ENCODE assay signal across 13 cellular contexts in genomic region chr10:8045728-8046494, GRCh38. TPM values are rescaled to one million over a fixed set of nuclear protein-coding genes. Genes with fewer than 3 reads are reported as not detected.
DNase-seq lines count a peak whose midpoint lies in the region; ATAC-seq, FAIRE-seq and TF ChIP-seq lines count a peak whose summit lies in the region.
"Had no signal": no experiment of that assay in that cellular context is flagged by ENCODE, and none has a peak within 500 bp of the region (broad histone marks: within the 10 kb centered on the region; RNA-seq: fewer than 3 reads in every experiment).

No MANE protein-coding gene starts in this region.

- no peaks in the 10 kb centered on the region for H3K36me3 ChIP-seq in keratinocyte (ENCODE audit: control insufficient read depth in 2 of 2, extremely low read depth in 1 of 2, insufficient read depth in 2 of 2, low read length in 2 of 2)
- H3K36me3 ChIP-seq in suprapubic skin: no peaks in the 10 kb centered on the region
- H3K36me3 ChIP-seq: neutrophil had no signal

- no peak overlapping the region for H2AFZ ChIP-seq in keratinocyte (ENCODE audit: control insufficient read depth, low read length)

- TF ChIP-seq CTCF in keratinocyte (optimal IDR thresholded peaks at IDR 0.05 in 1 of 3, IDR thresholded peaks at IDR 0.05 in 1 of 3, conservative IDR thresholded peaks at IDR 0.05 in 1 of 3; ENCODE audit: extremely low read depth in 1 of 3, insufficient read depth in 2 of 3, low read length in 3 of 3) (no peak), suprapubic skin (IDR thresholded peaks at IDR 0.05) (no peak)

- POLR2A ChIA-PET in activated CD8-positive, alpha-beta T cell treated with anti-CD3 and anti-CD28 coated beads, Interleukin-2, amount 10 ng/mL, durations not matched to agents 7 days and 5 days (lab: Charles Lee): no interaction called here

- H3K9me3 ChIP-seq in keratinocyte (ENCODE audit: control insufficient read depth, low read depth, low read length): no peaks in the 10 kb centered on the region
- H3K9me3 ChIP-seq in suprapubic skin: no peaks in the 10 kb centered on the region
- H3K9me3 ChIP-seq: neutrophil had no signal

- H3K79me2 ChIP-seq in keratinocyte (ENCODE audit: control insufficient read depth, insufficient read depth, low read length): no peaks in the 10 kb centered on the region

- no peak overlapping the region for H3K9ac ChIP-seq in keratinocyte (ENCODE audit: control insufficient read depth, extremely low read depth, insufficient read depth, low read length)

- no peaks in the 10 kb centered on the region for H3K9me3 Mint-ChIP-seq in activated naive CD4-positive, alpha-beta T cell treated with anti-CD3 and anti-CD28 coated beads for 36 hours
- H3K9me3 Mint-ChIP-seq in activated CD8-positive, alpha-beta T cell treated with anti-CD3 and anti-CD28 coated beads, Interleukin-2, amount 10 ng/mL, durations not matched to agents 7 days and 5 days (ENCODE audit: insufficient read depth): no peaks in the 10 kb centered on the region

- no peaks in the 10 kb centered on the region for H4K20me1 ChIP-seq in keratinocyte (ENCODE audit: control insufficient read depth, extremely low read depth, insufficient read depth, low read length)

- H3K4me1 ChIP-seq in keratinocyte (ENCODE audit: control insufficient read depth, extremely low read depth, insufficient read depth, low read length): no peaks in the 10 kb centered on the region
- peaks cover 39% of the 10 kb centered on the region for H3K4me1 ChIP-seq in suprapubic skin

- H3K4me3 Mint-ChIP-seq in activated naive CD4-positive, alpha-beta T cell treated with anti-CD3 and anti-CD28 coated beads for 36 hours: peak overlapping the region; percentile 49
- peak overlapping the region; percentile 40 for H3K4me3 Mint-ChIP-seq in activated CD8-positive, alpha-beta T cell treated with anti-CD3 and anti-CD28 coated beads, Interleukin-2, amount 10 ng/mL, durations not matched to agents 7 days and 5 days

- H3K27ac Mint-ChIP-seq in activated naive CD4-positive, alpha-beta T cell treated with anti-CD3 and anti-CD28 coated beads for 36 hours: no peak overlapping the region
- peak overlapping the region; percentile 39 for H3K27ac Mint-ChIP-seq in activated CD8-positive, alpha-beta T cell treated with anti-CD3 and anti-CD28 coated beads, Interleukin-2, amount 10 ng/mL, durations not matched to agents 7 days and 5 days

- intact Hi-C loops in activated naive CD4-positive, alpha-beta T cell treated with anti-CD3 and anti-CD28 coated beads for 36 hours (cut with micrococcal nuclease): loop anchor here (1.0 kb wide), 1 partner anchor 8 kb away; no protein-coding TSS in a partner anchor

- H3K27me3 ChIP-seq in keratinocyte (ENCODE audit: control insufficient read depth, extremely low read depth, insufficient read depth, low read length) (peaks cover 52% of the 10 kb centered on the region), suprapubic skin (peaks cover 100% of the 10 kb centered on the region)

- ATAC-seq in activated CD8-positive, alpha-beta T cell treated with anti-CD3 and anti-CD28 coated beads, Interleukin-2, amount 10 ng/mL, durations not matched to agents 7 days and 5 days: no peak

- peak overlapping the region; percentile 27 for H3K4me2 ChIP-seq in keratinocyte (ENCODE audit: control insufficient read depth, extremely low read depth, insufficient read depth, low read depth, low read length)

- H3K36me3 Mint-ChIP-seq in activated naive CD4-positive, alpha-beta T cell treated with anti-CD3 and anti-CD28 coated beads for 36 hours (ENCODE audit: low read depth): no peaks in the 10 kb centered on the region
- H3K36me3 Mint-ChIP-seq in activated CD8-positive, alpha-beta T cell treated with anti-CD3 and anti-CD28 coated beads, Interleukin-2, amount 10 ng/mL, durations not matched to agents 7 days and 5 days (ENCODE audit: low read depth): peaks cover 5% of the 10 kb centered on the region

- DNase-seq in activated naive CD4-positive, alpha-beta T cell treated with anti-CD3 and anti-CD28 coated beads for 36 hours: no peak
- no peak for DNase-seq in activated naive CD4-positive, alpha-beta T cell treated with Interleukin-2 at 50 U/mL for 16 hours
- no peak for DNase-seq in activated CD8-positive, alpha-beta T cell treated with anti-CD3 and anti-CD28 coated beads, Interleukin-2, amount 10 ng/mL, durations not matched to agents 7 days and 5 days
- DNase-seq in keratinocyte (ENCODE audit: low read depth, low spot score): no peak
- DNase-seq in suprapubic skin (ENCODE audit: low spot score in 2 of 2): no peak
- DNase-seq in GM19238 (ENCODE audit: insufficient read length, low spot score): no peak
- no peak for DNase-seq in NCI-H748 (lab: John Stamatoyannopoulos, UW; ENCODE audit: unreplicated experiment)
- no peak for DNase-seq in inferior parietal cortex (ENCODE audit: extremely low spot score)
- DNase-seq: activated CD4-positive, alpha-beta T cell treated with anti-CD3 and anti-CD28 coated beads for 4 hours; AML-193; cerebellar nuclear complex; foreskin melanocyte had no signal

- dilution Hi-C loops in keratinocyte (cut with MboI; ENCODE audit: extremely low pct_ligation_motif_present, low sequenced_read_pairs): no loop called here

- peaks cover 65% of the 10 kb centered on the region for H3K4me1 Mint-ChIP-seq in activated naive CD4-positive, alpha-beta T cell treated with anti-CD3 and anti-CD28 coated beads for 36 hours (ENCODE audit: low read depth)
- peaks cover 70% of the 10 kb centered on the region for H3K4me1 Mint-ChIP-seq in activated CD8-positive, alpha-beta T cell treated with anti-CD3 and anti-CD28 coated beads, Interleukin-2, amount 10 ng/mL, durations not matched to agents 7 days and 5 days (ENCODE audit: low read depth)

- FAIRE-seq in keratinocyte (lab: Jason Lieb, UNC): no peak

- no peak overlapping the region for H3K27ac ChIP-seq in keratinocyte (ENCODE audit: control insufficient read depth, insufficient read depth, low read length)
- no peak overlapping the region for H3K27ac ChIP-seq in suprapubic skin
- H3K27ac ChIP-seq: neutrophil had no signal

- no peak for TF ChIP-seq EP300 in suprapubic skin (IDR thresholded peaks at IDR 0.05)

- CTCF ChIA-PET in activated naive CD4-positive, alpha-beta T cell treated with anti-CD3 and anti-CD28 coated beads for 36 hours (lab: Charles Lee): interaction anchor here (1.7 kb wide), 1 partner anchor 427 kb away, joined by 4 read pairs; no protein-coding TSS in a partner anchor
- CTCF ChIA-PET in activated CD8-positive, alpha-beta T cell treated with anti-CD3 and anti-CD28 coated beads, Interleukin-2, amount 10 ng/mL, durations not matched to agents 7 days and 5 days (lab: Charles Lee): interaction anchor here (1.2 kb wide), 1 partner anchor 357 kb away, joined by 4 read pairs; no protein-coding TSS in a partner anchor

- H3K9me1 ChIP-seq in keratinocyte (ENCODE audit: control insufficient read depth, extremely low read depth, insufficient read depth, low read length): no peaks in the 10 kb centered on the region

- H3K4me3 ChIP-seq in keratinocyte (ENCODE audit: control insufficient read depth in 2 of 3, extremely low read depth in 1 of 3, insufficient read depth in 2 of 3, low read depth in 1 of 3, low read length in 3 of 3) (peak overlapping the region in 1 of 3 experiments; percentile 21), suprapubic skin (peak overlapping the region; percentile 44)

- 38% methylated on average over 17 of the region's 17 CpGs for WGBS in suprapubic skin

- peaks cover 79% of the 10 kb centered on the region for H3K27me3 Mint-ChIP-seq in activated naive CD4-positive, alpha-beta T cell treated with anti-CD3 and anti-CD28 coated beads for 36 hours (ENCODE audit: low read depth)
- H3K27me3 Mint-ChIP-seq in activated CD8-positive, alpha-beta T cell treated with anti-CD3 and anti-CD28 coated beads, Interleukin-2, amount 10 ng/mL, durations not matched to agents 7 days and 5 days (ENCODE audit: low read depth): peaks cover 87% of the 10 kb centered on the region

- no peak for TF ChIP-seq POLR2A in suprapubic skin (IDR thresholded peaks at IDR 0.05)

RNA-seq across cellular contexts. Expression of gene GATA3, which starts 8.6 kb away (rescaled TPM):
- total RNA-seq in activated naive CD4-positive, alpha-beta T cell treated with anti-CD3 and anti-CD28 coated beads for 36 hours: 1 to 10 TPM; 3.7 to 4.0 TPM
- 10 to 100 TPM; 42.5 to 44.9 TPM for total RNA-seq in activated CD8-positive, alpha-beta T cell treated with anti-CD3 and anti-CD28 coated beads, Interleukin-2, amount 10 ng/mL, durations not matched to agents 7 days and 5 days
- 1.7 to 7.7 TPM (median 4.0 TPM) in 3 replicates for polyA plus RNA-seq in keratinocyte
- polyA plus RNA-seq in keratinocyte (2011; ENCODE audit: low read depth): 13.3 TPM
- 4.7 and 5.3 TPM in 2 replicates for polyA plus RNA-seq in keratinocyte (2011; cell fraction: cytosol; rRNA removed)
- polyA plus RNA-seq in keratinocyte (2011; cell fraction: nucleus; rRNA removed): 15.8 and 15.9 TPM in 2 replicates
- 20.8 and 33.0 TPM in 2 replicates for polyA plus RNA-seq in keratinocyte (2012; ENCODE audit: low replicate concordance)
- polyA minus RNA-seq in keratinocyte: 1.0 to 7.4 TPM (median 1.9 TPM) in 3 replicates
- 4.4 TPM for polyA minus RNA-seq in keratinocyte (2011; cell fraction: cytosol; rRNA and poly(A)+ RNA removed)
- 5.5 and 5.8 TPM in 2 replicates for polyA minus RNA-seq in keratinocyte (2011; cell fraction: nucleus; rRNA and poly(A)+ RNA removed)
- total RNA-seq in suprapubic skin: 100 to 1,000 TPM in 3 of 4 donors, 10 to 100 TPM in 1; 91.0 to 241 (median 164) TPM

Comparison
In these comparisons a context has a peak if more than half of its experiments do, and no peak if none do; other contexts are left out.
1. RNA of gene GATA3, which starts 8.6 kb away (total RNA-seq): 91.0 to 241 TPM in suprapubic skin and 42.5 to 44.9 TPM in activated CD8-positive, alpha-beta T cell treated with anti-CD3 and anti-CD28 coated beads, Interleukin-2, amount 10 ng/mL, durations not matched to agents 7 days and 5 days; 3.7 to 4.0 TPM in activated naive CD4-positive, alpha-beta T cell treated with anti-CD3 and anti-CD28 coated beads for 36 hours; every median in the first group is over 4 times any median in the second.